Comparison of ENCODE assay signal across 22 cellular contexts in genomic region chr10:131806646-131807317, GRCh38.
DNase-seq lines count a peak whose midpoint lies in the region; ATAC-seq and TF ChIP-seq lines count a peak whose summit lies in the region.
"Had no signal": no experiment of that assay in that cellular context is flagged by ENCODE, and none has a peak within 500 bp of the region (broad histone marks: within the 10 kb centered on the region; RNA-seq: fewer than 3 reads in every experiment).

No MANE protein-coding gene starts in this region.

- DNase-seq in Right ventricle myocardium inferior (ENCODE audit: missing footprints) (peak; percentile 48), right atrium auricular region (ENCODE audit: low spot score) (no peak), left lobe of liver (ENCODE audit: low spot score) (peak; percentile 28), posterior vena cava (ENCODE audit: low spot score) (peak; percentile 55), ovary (no peak), nucleus accumbens (lab: John Stamatoyannopoulos, UW) (no peak), esophagus squamous epithelium (lab: John Stamatoyannopoulos, UW) (no peak)
- no peak for DNase-seq in activated T-helper 1 cell treated with anti-CD3 and anti-CD28 coated beads, Interleukin-12 subunit alpha, Interleukin-12 subunit beta, Interleukin-2, Interleukin-4 antibody, amounts not matched to agents 30 ng/mL and 10 ng/mL and 1 ng/mL, durations not matched to agents 14 hours and 24 hours and 36 hours (ENCODE audit: low spot score)
- DNase-seq: AML-193; C1 segment of cervical spinal cord; CD8-positive, alpha-beta memory T cell; MV-4-11; NCI-H1105 treated with DMSO at 0.1 percent for 48 hours; NCI-H1694; NCI-H2081; NCI-H2171; NCI-H345; NCI-H524; NCI-H774 had no signal

- H3K27ac ChIP-seq in right atrium auricular region (no peak overlapping the region), ovary (no peak overlapping the region), esophagus squamous epithelium (no peak overlapping the region)
- H3K27ac ChIP-seq: SJSA1 had no signal

- no peak for TF ChIP-seq EP300 in ovary (IDR thresholded peaks at IDR 0.05)

- H3K4me1 ChIP-seq in right atrium auricular region (no peaks in the 10 kb centered on the region), ovary (ENCODE audit: insufficient read depth) (no peaks in the 10 kb centered on the region), esophagus squamous epithelium (no peaks in the 10 kb centered on the region)
- H3K4me1 ChIP-seq: SJSA1 had no signal

- no peak for TF ChIP-seq CTCF in right atrium auricular region (IDR thresholded peaks at IDR 0.05)
- no peak for TF ChIP-seq CTCF in ovary (IDR thresholded peaks at IDR 0.05)
- TF ChIP-seq CTCF in esophagus squamous epithelium (IDR thresholded peaks at IDR 0.05): no peak

- H3K4me3 Mint-ChIP-seq in activated T-helper 1 cell treated with anti-CD3 and anti-CD28 coated beads, Interleukin-12 subunit alpha, Interleukin-12 subunit beta, Interleukin-2, Interleukin-4 antibody, amounts not matched to agents 30 ng/mL and 10 ng/mL and 1 ng/mL, durations not matched to agents 14 hours and 24 hours and 36 hours: no peak overlapping the region
- H3K4me3 Mint-ChIP-seq: CD8-positive, alpha-beta memory T cell; IgD-negative memory B cell had no signal

- no peaks in the 10 kb centered on the region for H3K4me1 Mint-ChIP-seq in activated T-helper 1 cell treated with anti-CD3 and anti-CD28 coated beads, Interleukin-12 subunit alpha, Interleukin-12 subunit beta, Interleukin-2, Interleukin-4 antibody, amounts not matched to agents 30 ng/mL and 10 ng/mL and 1 ng/mL, durations not matched to agents 14 hours and 24 hours and 36 hours (ENCODE audit: low read depth)
- H3K4me1 Mint-ChIP-seq: CD8-positive, alpha-beta memory T cell had no signal

- no peaks in the 10 kb centered on the region for H3K36me3 Mint-ChIP-seq in activated T-helper 1 cell treated with anti-CD3 and anti-CD28 coated beads, Interleukin-12 subunit alpha, Interleukin-12 subunit beta, Interleukin-2, Interleukin-4 antibody, amounts not matched to agents 30 ng/mL and 10 ng/mL and 1 ng/mL, durations not matched to agents 14 hours and 24 hours and 36 hours (ENCODE audit: low read depth)
- H3K36me3 Mint-ChIP-seq: CD8-positive, alpha-beta memory T cell; IgD-negative memory B cell had no signal

- H3K9me3 ChIP-seq in right atrium auricular region (no peaks in the 10 kb centered on the region), ovary (no peaks in the 10 kb centered on the region), esophagus squamous epithelium (no peaks in the 10 kb centered on the region)
- H3K9me3 ChIP-seq: SJSA1 had no signal

- no peak for TF ChIP-seq POLR2A in ovary (IDR thresholded peaks at IDR 0.05)
- no peak for TF ChIP-seq POLR2A in esophagus squamous epithelium (IDR thresholded peaks at IDR 0.05)

- H3K36me3 ChIP-seq in right atrium auricular region: no peaks in the 10 kb centered on the region
- no peaks in the 10 kb centered on the region for H3K36me3 ChIP-seq in ovary
- no peaks in the 10 kb centered on the region for H3K36me3 ChIP-seq in esophagus squamous epithelium
- H3K36me3 ChIP-seq: SJSA1 had no signal

- H3K9me3 Mint-ChIP-seq in activated T-helper 1 cell treated with anti-CD3 and anti-CD28 coated beads, Interleukin-12 subunit alpha, Interleukin-12 subunit beta, Interleukin-2, Interleukin-4 antibody, amounts not matched to agents 30 ng/mL and 10 ng/mL and 1 ng/mL, durations not matched to agents 14 hours and 24 hours and 36 hours: no peaks in the 10 kb centered on the region
- H3K9me3 Mint-ChIP-seq: CD8-positive, alpha-beta memory T cell; IgD-negative memory B cell had no signal

- ATAC-seq in Right ventricle myocardium inferior (no peak), left lobe of liver (no peak)
- ATAC-seq: Panc1 had no signal

- H3K27me3 ChIP-seq in right atrium auricular region (no peaks in the 10 kb centered on the region), ovary (no peaks in the 10 kb centered on the region), esophagus squamous epithelium (peaks cover 0 to 34% (median 0%) of the 10 kb centered on the region in 4 donors)
- H3K27me3 ChIP-seq: SJSA1 had no signal

- no peaks in the 10 kb centered on the region for H3K27me3 Mint-ChIP-seq in activated T-helper 1 cell treated with anti-CD3 and anti-CD28 coated beads, Interleukin-12 subunit alpha, Interleukin-12 subunit beta, Interleukin-2, Interleukin-4 antibody, amounts not matched to agents 30 ng/mL and 10 ng/mL and 1 ng/mL, durations not matched to agents 14 hours and 24 hours and 36 hours (ENCODE audit: insufficient read depth)

- H3K4me3 ChIP-seq in right atrium auricular region: no peak overlapping the region
- H3K4me3 ChIP-seq in ovary: no peak overlapping the region
- no peak overlapping the region for H3K4me3 ChIP-seq in esophagus squamous epithelium
- H3K4me3 ChIP-seq: SJSA1 had no signal

- no peak overlapping the region for H3K27ac Mint-ChIP-seq in activated T-helper 1 cell treated with anti-CD3 and anti-CD28 coated beads, Interleukin-12 subunit alpha, Interleukin-12 subunit beta, Interleukin-2, Interleukin-4 antibody, amounts not matched to agents 30 ng/mL and 10 ng/mL and 1 ng/mL, durations not matched to agents 14 hours and 24 hours and 36 hours
- H3K27ac Mint-ChIP-seq: IgD-negative memory B cell had no signal

- 74 to 81% (median 77%) methylated on average over 24 of the region's 24 CpGs for WGBS in ovary, 3 donors
- WGBS in esophagus squamous epithelium, 2 donors: 54 to 76% methylated on average over 9 to 10 of the region's 24 CpGs

- intact Hi-C loops in Right ventricle myocardium inferior (cut with DNase I) (no loop called here), posterior vena cava (cut with DNase I) (no loop called here), ovary (cut with DNase I) (no loop called here), esophagus squamous epithelium (cut with DNase I) (no loop called here)
- intact Hi-C loops in activated T-helper 1 cell treated with anti-CD3 and anti-CD28 coated beads, Interleukin-12 subunit alpha, Interleukin-12 subunit beta, Interleukin-2, Interleukin-4 antibody, amounts not matched to agents 30 ng/mL and 10 ng/mL and 1 ng/mL, durations not matched to agents 14 hours and 24 hours and 36 hours (cut with micrococcal nuclease): no loop called here

Comparison
In these comparisons a context has a peak if more than half of its experiments do, and no peak if none do; other contexts are left out.
1. DNase-seq: peak in Right ventricle myocardium inferior (single experiment), left lobe of liver (single experiment) and posterior vena cava (single experiment); none in right atrium auricular region (single experiment), ovary (0 of 5), nucleus accumbens (0 of 56), esophagus squamous epithelium (single experiment) and activated T-helper 1 cell treated with anti-CD3 and anti-CD28 coated beads, Interleukin-12 subunit alpha, Interleukin-12 subunit beta, Interleukin-2, Interleukin-4 antibody, amounts not matched to agents 30 ng/mL and 10 ng/mL and 1 ng/mL, durations not matched to agents 14 hours and 24 hours and 36 hours (single experiment).